Comparison of ENCODE assay signal across 16 cellular contexts in genomic region chr4:80253510-80253909, GRCh38. TPM values are rescaled to one million over a fixed set of nuclear protein-coding genes. Genes with fewer than 3 reads are reported as not detected.
"Had no signal": no experiment of that assay in that cellular context is flagged by ENCODE, and none has a peak within 500 bp of the region (broad histone marks: within the 10 kb centered on the region; RNA-seq: fewer than 3 reads in every experiment).

No MANE protein-coding gene starts in this region.

- H3K9ac ChIP-seq: neural progenitor cell had no signal

- DNase-seq: activated CD4-positive, alpha-beta T cell treated with anti-CD3 and anti-CD28 coated beads for 36 hours; activated CD8-positive, alpha-beta memory T cell treated with anti-CD3 and anti-CD28 coated beads, Interleukin-2, amount 50 U/mL, for 48 hours; activated CD8-positive, alpha-beta T cell treated with anti-CD3 and anti-CD28 coated beads for 36 hours; activated naive CD4-positive, alpha-beta T cell; aorta; effector CD8-positive, alpha-beta T cell; hippocampal formation; kidney glomerular epithelial cell; pancreas; stimulated activated CD4-positive, alpha-beta T cell treated with anti-CD3 and anti-CD28 coated beads, Interleukin-15, amount 100 ng/mL, for 24 hours; stimulated activated CD4-positive, alpha-beta T cell treated with anti-CD3 and anti-CD28 coated beads, Interleukin-4, amount 100 ng/mL, for 24 hours had no signal

- H3K36me3 ChIP-seq: neural progenitor cell, pancreas had no signal

- H3K4me3 ChIP-seq: neural progenitor cell, pancreas had no signal

- H3K4me2 ChIP-seq: neural progenitor cell had no signal

- H3K27ac ChIP-seq: neural progenitor cell, pancreas had no signal

- FAIRE-seq: colon, pancreas had no signal

- H2AFZ ChIP-seq: neural progenitor cell had no signal

- H3K9me3 ChIP-seq: pancreas had no signal

- ATAC-seq: activated CD4-positive, alpha-beta T cell treated with anti-CD3 and anti-CD28 coated beads for 36 hours; activated CD8-positive, alpha-beta T cell treated with anti-CD3 and anti-CD28 coated beads for 36 hours; pancreas had no signal

- H3K4me1 ChIP-seq: neural progenitor cell, pancreas had no signal

RNA-seq across cellular contexts. Expression of gene FGF5, which starts 13.0 kb away (rescaled TPM):
- total RNA-seq: activated CD4-positive, alpha-beta T cell treated with anti-CD3 and anti-CD28 coated beads for 36 hours; activated CD8-positive, alpha-beta T cell treated with anti-CD3 and anti-CD28 coated beads for 36 hours; activated T-helper 1 cell treated with anti-CD3 and anti-CD28 coated beads, Interleukin-12 subunit alpha, Interleukin-12 subunit beta, Interleukin-2, Interleukin-4 antibody, amounts not matched to agents 30 ng/mL and 10 ng/mL and 1 ng/mL, durations not matched to agents 14 hours and 24 hours and 36 hours; pancreas; T-helper 2 cell treated with Interferon-gamma antibody and Interleukin-4, amounts not matched to agents 100 ng/mL and 5 ng/mL, for 36 hours; ureter had no signal
- polyA plus RNA-seq: aorta, pancreas had no signal
